In the genomic region with DNA sequence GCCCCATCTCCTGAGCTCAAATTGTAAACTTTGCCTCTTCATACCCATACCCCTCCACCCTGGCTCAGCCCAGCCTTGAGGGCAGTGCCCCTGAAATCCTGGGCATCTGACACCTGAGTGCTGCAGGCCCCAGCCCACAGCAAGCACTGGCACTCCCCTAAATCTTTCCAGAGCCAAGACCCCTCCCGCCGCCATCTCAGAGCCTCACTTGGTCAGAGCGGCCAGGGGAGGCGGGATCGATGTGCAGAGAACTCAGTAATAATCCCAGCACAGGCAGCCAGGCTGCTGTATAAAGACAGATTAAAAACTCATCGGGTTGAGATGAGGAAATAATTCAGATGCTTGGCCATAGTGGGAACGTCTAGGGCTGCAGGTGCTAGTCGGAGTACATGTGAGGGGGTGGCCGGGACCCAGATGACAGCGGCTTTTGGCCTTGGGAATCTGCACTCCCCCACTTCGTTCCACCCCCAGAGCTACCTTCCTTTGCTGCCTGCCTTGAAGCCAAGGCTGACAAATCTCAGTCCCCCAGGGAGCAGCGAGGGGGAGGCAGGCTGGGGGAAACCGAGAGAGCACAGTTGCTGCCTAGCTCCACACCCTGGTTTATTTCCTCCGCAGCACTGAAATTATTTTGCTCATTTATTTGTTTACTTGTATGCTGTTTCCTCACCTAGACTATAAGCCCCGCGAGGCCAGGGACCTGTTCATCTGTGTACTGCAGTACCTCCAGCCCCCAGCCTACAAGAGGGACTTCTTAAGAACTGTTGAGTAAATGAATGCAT, we compare ENCODE assay signal across 8 cellular contexts. TPM values are rescaled to one million over a fixed set of nuclear protein-coding genes. Genes with fewer than 3 reads are reported as not detected.
DNase-seq lines count a peak whose midpoint lies in the region; ATAC-seq, FAIRE-seq and TF ChIP-seq lines count a peak whose summit lies in the region.

No MANE protein-coding gene starts in this region.

- no peaks in the 10 kb centered on the region for H3K36me3 ChIP-seq in HepG2 (replicated peaks in 1 of 2; ENCODE audit: control insufficient read depth in 1 of 2, insufficient read depth in 2 of 2, low read length in 2 of 2)
- no peaks in the 10 kb centered on the region for H3K36me3 ChIP-seq in right lobe of liver

- H3K36me3 Mint-ChIP-seq in CD14-positive monocyte, result peaks cover 0 to 4% of the 10 kb centered on the region in 2 donors

- WGBS in HepG2 (ENCODE audit: low lambda C conversion rate), result 23% methylated on average over 15 of the region's 16 CpGs
- 21% methylated on average over 11 of the region's 16 CpGs for WGBS in right lobe of liver (ENCODE audit: insufficient coverage, low coverage, low lambda C conversion rate, missing lambda C conversion rate)

- H3K4me3 Mint-ChIP-seq in CD14-positive monocyte, result peak overlapping the region in 1 of 2 donors; percentile 78

- H3K9me3 Mint-ChIP-seq in CD14-positive monocyte, result peaks cover 0 to 12% (median 3%) of the 10 kb centered on the region in 7 donors

- no peak overlapping the region for H3K27ac Mint-ChIP-seq in CD14-positive monocyte

- H3K27me3 Mint-ChIP-seq in CD14-positive monocyte (ENCODE audit: low read depth in 3 of 3), result peaks cover 9 to 29% (median 15%) of the 10 kb centered on the region in 3 donors

- H3K4me1 ChIP-seq in HepG2 (ENCODE audit: insufficient read depth, low read length), result peaks cover 16% of the 10 kb centered on the region; the same call in 1 of the 2 replicates
- peaks cover 0 to 8% (median 0%) of the 10 kb centered on the region in 4 donors for H3K4me1 ChIP-seq in right lobe of liver

- DNase-seq in HepG2 (ENCODE audit: low spot score) (no peak), right lobe of liver (no peak), coronary artery (ENCODE audit: low spot score) (no peak), T1000 (lab: John Stamatoyannopoulos, UW) (no peak), CD14-positive monocyte (ENCODE audit: low spot score) (no peak), DMS153 treated with DMSO at 0.1 percent for 48 hours (lab: John Stamatoyannopoulos, UW; ENCODE audit: unreplicated experiment) (no peak)

- no peaks in the 10 kb centered on the region for H3K79me2 ChIP-seq in HepG2 (ENCODE audit: insufficient read depth, low read length)

- no TSS peak for BruUV-seq in HepG2 (replicated peaks; lab: Mats Ljungman, UMichigan)

- in situ Hi-C loops in HepG2 (cut with HindIII; ENCODE audit: extremely low pct_ligation_motif_present, low pct_unique_long_range_greater_than_20kb), result loop anchor here (5.0 to 10.0 kb wide), 2 partner anchors 113 to 176 kb away; a partner anchor contains a TSS

- intact Hi-C loops in HepG2 (cut with micrococcal nuclease; ENCODE audit: unreplicated experiment) (loop anchor here (1.0 kb wide), 2 partner anchors 113 to 177 kb away; a partner anchor contains a TSS), right lobe of liver (cut with DNase I) (loop anchor here in 1 of 2 donors (10.0 kb wide), 1 partner anchor 113 kb away; no protein-coding TSS in a partner anchor), CD14-positive monocyte (cut with micrococcal nuclease) (loop anchor here in 1 of 2 donors (5.0 kb wide), 1 partner anchor 176 kb away; a partner anchor contains a TSS)

- ATAC-seq in HepG2 (peak; percentile 12; the same call in 2 of the 3 replicates), right lobe of liver (no peak), HG03280 (IDR thresholded peaks at IDR 0.05; ENCODE audit: unreplicated experiment) (peak; percentile 43)

- H3K27ac ChIP-seq in HepG2 (ENCODE audit: extremely low read length, insufficient read depth, low read length) (no peak overlapping the region), right lobe of liver (no peak overlapping the region), coronary artery (no peak overlapping the region), temporal lobe (ENCODE audit: low read depth, low read length) (peak overlapping the region; percentile 79)

- H3K9me3 ChIP-seq in HepG2 (ENCODE audit: low read length), result no peaks in the 10 kb centered on the region
- no peaks in the 10 kb centered on the region for H3K9me3 ChIP-seq in right lobe of liver

- no peak overlapping the region for H3K9ac ChIP-seq in HepG2 (ENCODE audit: insufficient read depth, low read depth, low read length)

- H3K27me3 ChIP-seq in HepG2 (ENCODE audit: control insufficient read depth in 1 of 2, insufficient read depth in 2 of 2, low read length in 2 of 2) (peaks cover 12 to 52% of the 10 kb centered on the region in 2 experiments), right lobe of liver (no peaks in the 10 kb centered on the region)

- no peak for FAIRE-seq in HepG2 (lab: Jason Lieb, UNC)

- peaks cover 21% of the 10 kb centered on the region for H3K4me1 Mint-ChIP-seq in CD14-positive monocyte

- TF ChIP-seq POLR2A in HepG2 (IDR thresholded peaks at IDR 0.05; ENCODE audit: insufficient read depth in 1 of 2, low read depth in 2 of 2, low read length in 2 of 2) (no peak), right lobe of liver (IDR thresholded peaks at IDR 0.05) (no peak)

- H2AFZ ChIP-seq in HepG2 (ENCODE audit: low read length), result no peak overlapping the region

- H3K4me3 ChIP-seq in HepG2 (replicated peaks in 1 of 3; ENCODE audit: insufficient read depth in 1 of 3, low read depth in 2 of 3, low read length in 3 of 3), result no peak overlapping the region
- no peak overlapping the region for H3K4me3 ChIP-seq in right lobe of liver
- H3K4me3 ChIP-seq in coronary artery, result peak overlapping the region; percentile 82

- no peaks in the 10 kb centered on the region for H4K20me1 ChIP-seq in HepG2 (ENCODE audit: insufficient read depth, low read length)

- no peak for TF ChIP-seq EP300 in HepG2 (IDR thresholded peaks at IDR 0.05; ENCODE audit: low read depth in 2 of 2, low read length in 2 of 2)
- TF ChIP-seq EP300 in HepG2 (CRISPR knock-in tag; IDR thresholded peaks at IDR 0.05; ENCODE audit: borderline replicate concordance), result no peak

- peak overlapping the region; percentile 37; the same call in 1 of the 2 replicates for H3K4me2 ChIP-seq in HepG2 (ENCODE audit: low read depth, low read length)

- no peak for TF ChIP-seq CTCF in HepG2 (CRISPR knock-in tag; IDR thresholded peaks at IDR 0.05)
- TF ChIP-seq CTCF in right lobe of liver (IDR thresholded peaks at IDR 0.05), result no peak
- no peak for TF ChIP-seq CTCF in coronary artery (IDR thresholded peaks at IDR 0.05)
- no peak for TF ChIP-seq CTCF in CD14-positive monocyte (IDR thresholded peaks at IDR 0.05)

- CTCF ChIA-PET in HepG2 (lab: Yijun Ruan, JAX; ENCODE audit: low intra/inter-chr PET ratio, low total read pairs), result interaction anchor here (0.7 to 2.6 kb wide), 4 partner anchors 113 to 259 kb away, joined by 3 to 19 read pairs (median 4); a partner anchor contains a TSS

- POLR2A ChIA-PET in HepG2 (lab: Yijun Ruan, JAX), result no interaction called here

- TF ChIP-seq RAD21 in HepG2 (CRISPR knock-in tag; IDR thresholded peaks at IDR 0.05), result no peak

RNA-seq across cellular contexts. Expression of a gene that starts 19.5 kb away (rescaled TPM):
- total RNA-seq in HepG2 (2016; rRNA removed; fragmentation: Illumina TruSeq; extraction: Trizol), result 0.07 TPM in 1 of 2 replicates, not detected in the other
- total RNA-seq in HepG2 (2016; cell fraction: cytosol; rRNA removed; fragmentation: Illumina TruSeq; extraction: Trizol; ENCODE audit: low read depth), result not detected in 2 replicates
- total RNA-seq in HepG2 (2016; cell fraction: insoluble cytoplasmic fraction; rRNA removed; fragmentation: Illumina TruSeq; extraction: Trizol), result 0.04 and 0.10 TPM in 2 replicates
- 0.06 TPM in 1 of 2 replicates, not detected in the other for total RNA-seq in HepG2 (2016; cell fraction: membrane; rRNA removed; fragmentation: Illumina TruSeq; extraction: Trizol)
- not detected in 2 replicates for total RNA-seq in HepG2 (2016; cell fraction: nucleus; rRNA removed; fragmentation: Illumina TruSeq; extraction: Trizol)
- 0.20 and 0.25 TPM in 2 replicates for polyA plus RNA-seq in HepG2 (2011; rRNA removed)
- 0.08 and 0.15 TPM in 2 replicates for polyA plus RNA-seq in HepG2 (2011; cell fraction: cytosol; rRNA removed)
- polyA plus RNA-seq in HepG2 (2011; cell fraction: nucleus; rRNA removed), result 1.1 and 2.6 TPM in 2 replicates
- polyA plus RNA-seq in HepG2 (2012), result 0.17 TPM in 1 of 2 replicates, not detected in the other
- polyA plus RNA-seq in HepG2 (2016; cell fraction: cytosol; fragmentation: Illumina TruSeq; extraction: Trizol; ENCODE audit: low read depth), result not detected in 2 replicates
- polyA plus RNA-seq in HepG2 (2016; cell fraction: insoluble cytoplasmic fraction; fragmentation: Illumina TruSeq; extraction: Trizol; ENCODE audit: low read depth), result 0.05 TPM in 1 of 2 replicates, not detected in the other
- polyA plus RNA-seq in HepG2 (2016; cell fraction: membrane; fragmentation: Illumina TruSeq; extraction: Trizol; ENCODE audit: low read depth), result not detected in 2 replicates
- 0.12 and 0.53 TPM in 2 replicates for polyA plus RNA-seq in HepG2 (2016; cell fraction: nucleus; fragmentation: Illumina TruSeq; extraction: Trizol; ENCODE audit: insufficient read depth, low read depth)
- 0.64 and 8.2 TPM in 2 replicates for polyA minus RNA-seq in HepG2 (2011; rRNA and poly(A)+ RNA removed; ENCODE audit: low replicate concordance)
- polyA minus RNA-seq in HepG2 (2011; cell fraction: cytosol; rRNA and poly(A)+ RNA removed), result 0.20 TPM in 1 of 2 replicates, not detected in the other
- 0.12 and 0.26 TPM in 2 replicates for polyA minus RNA-seq in HepG2 (2011; cell fraction: nucleus; rRNA and poly(A)+ RNA removed)
- total RNA-seq in right lobe of liver, result 1 to 10 TPM; 1.4 to 6.0 (median 3.7) TPM
- 4.7 TPM for total RNA-seq in temporal lobe
- polyA plus RNA-seq in CD14-positive monocyte, result 1 to 10 TPM; 1.2 to 2.2 TPM

RNA-seq across cellular contexts. Expression of a gene that starts 50.3 kb away (rescaled TPM):
- total RNA-seq in HepG2 (2016; rRNA removed; fragmentation: Illumina TruSeq; extraction: Trizol) (3.6 and 5.5 TPM in 2 replicates), right lobe of liver (1 to 10 TPM in 5 of 6 experiments, under 1 TPM in 1; 0.77 to 6.4 (median 3.3) TPM), temporal lobe (3.7 TPM)
- total RNA-seq in HepG2 (2016; cell fraction: cytosol; rRNA removed; fragmentation: Illumina TruSeq; extraction: Trizol; ENCODE audit: low read depth), result 1.8 and 2.5 TPM in 2 replicates
- total RNA-seq in HepG2 (2016; cell fraction: insoluble cytoplasmic fraction; rRNA removed; fragmentation: Illumina TruSeq; extraction: Trizol), result 3.8 and 9.1 TPM in 2 replicates
- total RNA-seq in HepG2 (2016; cell fraction: membrane; rRNA removed; fragmentation: Illumina TruSeq; extraction: Trizol), result 1.0 and 1.4 TPM in 2 replicates
- 11.4 and 14.4 TPM in 2 replicates for total RNA-seq in HepG2 (2016; cell fraction: nucleus; rRNA removed; fragmentation: Illumina TruSeq; extraction: Trizol)
- polyA plus RNA-seq in HepG2 (2011; rRNA removed) (15.4 and 20.7 TPM in 2 replicates), CD14-positive monocyte (1 to 10 TPM; 3.0 to 3.4 TPM)
- 5.5 and 7.5 TPM in 2 replicates for polyA plus RNA-seq in HepG2 (2011; cell fraction: cytosol; rRNA removed)
- 160 and 175 TPM in 2 replicates for polyA plus RNA-seq in HepG2 (2011; cell fraction: nucleus; rRNA removed)
- 10.0 and 11.9 TPM in 2 replicates for polyA plus RNA-seq in HepG2 (2012)
- 0.36 and 0.44 TPM in 2 replicates for polyA plus RNA-seq in HepG2 (2016; cell fraction: cytosol; fragmentation: Illumina TruSeq; extraction: Trizol; ENCODE audit: low read depth)
- polyA plus RNA-seq in HepG2 (2016; cell fraction: insoluble cytoplasmic fraction; fragmentation: Illumina TruSeq; extraction: Trizol; ENCODE audit: low read depth), result 2.3 and 3.2 TPM in 2 replicates
- polyA plus RNA-seq in HepG2 (2016; cell fraction: membrane; fragmentation: Illumina TruSeq; extraction: Trizol; ENCODE audit: low read depth), result 0.33 and 0.88 TPM in 2 replicates
- polyA plus RNA-seq in HepG2 (2016; cell fraction: nucleus; fragmentation: Illumina TruSeq; extraction: Trizol; ENCODE audit: insufficient read depth, low read depth), result 29.0 and 35.7 TPM in 2 replicates
- polyA minus RNA-seq in HepG2 (2011; rRNA and poly(A)+ RNA removed; ENCODE audit: low replicate concordance), result 7.2 and 9.9 TPM in 2 replicates
- polyA minus RNA-seq in HepG2 (2011; cell fraction: cytosol; rRNA and poly(A)+ RNA removed), result 4.6 and 5.0 TPM in 2 replicates
- polyA minus RNA-seq in HepG2 (2011; cell fraction: nucleus; rRNA and poly(A)+ RNA removed), result 29.2 and 32.2 TPM in 2 replicates

Comparison
In these comparisons a context has a peak if more than half of its experiments do, and no peak if none do; other contexts are left out.
1. ATAC-seq: peak in HepG2 (single experiment) and HG03280 (single experiment); none in right lobe of liver (0 of 4).